Comparison of ENCODE assay signal across 27 cellular contexts in genomic region chr6:136136274-136136673, GRCh38.
A peak's percentile ranks its signal among the peaks of the same experiment; 100 is the strongest.
DNase-seq lines count a peak whose midpoint lies in the region; ATAC-seq, FAIRE-seq and TF ChIP-seq lines count a peak whose summit lies in the region.
"Had no signal": no experiment of that assay in that cellular context is flagged by ENCODE, and none has a peak within 500 bp of the region (broad histone marks: within the 10 kb centered on the region; RNA-seq: fewer than 3 reads in every experiment).

No MANE protein-coding gene starts in this region.

- no peak overlapping the region for H3K27ac Mint-ChIP-seq in HFFc6
- H3K27ac Mint-ChIP-seq in activated CD4-positive, alpha-beta T cell treated with anti-CD3 and anti-CD28 coated beads for 36 hours = no peak overlapping the region
- no peak overlapping the region for H3K27ac Mint-ChIP-seq in stimulated activated naive CD8-positive, alpha-beta T cell treated with anti-CD3 and anti-CD28 coated beads, Interleukin-15, amount 100 ng/mL, for 72 hours
- H3K27ac Mint-ChIP-seq: CD14-positive monocyte; CD4-positive, alpha-beta memory T cell; CD4-positive, CD25-positive, alpha-beta regulatory T cell; CD8-positive, alpha-beta memory T cell had no signal

- intact Hi-C loops in HepG2 (cut with micrococcal nuclease; ENCODE audit: unreplicated experiment) = no loop called here
- intact Hi-C loops in activated CD4-positive, alpha-beta T cell treated with anti-CD3 and anti-CD28 coated beads for 36 hours (cut with DNase I, micrococcal nuclease) = no loop called here

- H3K36me3 ChIP-seq in HEK293 (ENCODE audit: control insufficient read depth in 2 of 2, insufficient read depth in 1 of 2, low read length in 2 of 2) (no peaks in the 10 kb centered on the region), HepG2 (replicated peaks in 1 of 2; ENCODE audit: control insufficient read depth in 1 of 2, insufficient read depth in 2 of 2, low read length in 2 of 2) (no peaks in the 10 kb centered on the region)
- H3K36me3 ChIP-seq: BE2C, BLaER1 had no signal

- H3K36me3 Mint-ChIP-seq in HFFc6 (ENCODE audit: low read depth) = no peaks in the 10 kb centered on the region
- no peaks in the 10 kb centered on the region for H3K36me3 Mint-ChIP-seq in activated CD4-positive, alpha-beta T cell treated with anti-CD3 and anti-CD28 coated beads for 36 hours (ENCODE audit: low read depth)
- H3K36me3 Mint-ChIP-seq: CD14-positive monocyte; CD4-positive, alpha-beta memory T cell; CD4-positive, CD25-positive, alpha-beta regulatory T cell; CD8-positive, alpha-beta memory T cell had no signal

- TF ChIP-seq POLR2A in HepG2 (IDR thresholded peaks at IDR 0.05; ENCODE audit: insufficient read depth in 1 of 2, low read depth in 2 of 2, low read length in 2 of 2) = no peak

- H4K20me1 ChIP-seq in HepG2 (ENCODE audit: insufficient read depth, low read length) = no peaks in the 10 kb centered on the region
- H4K20me1 ChIP-seq: BLaER1 had no signal

- POLR2A ChIA-PET in HEK293 (lab: Yijun Ruan, JAX) = no interaction called here
- POLR2A ChIA-PET in HepG2 (lab: Yijun Ruan, JAX) = no interaction called here
- POLR2A ChIA-PET in activated CD4-positive, alpha-beta T cell treated with anti-CD3 and anti-CD28 coated beads for 36 hours (lab: Charles Lee) = no interaction called here

- no peak overlapping the region for H3K27ac ChIP-seq in HEK293 (ENCODE audit: extremely low read depth, low read depth, low read length)
- no peak overlapping the region for H3K27ac ChIP-seq in HepG2 (ENCODE audit: extremely low read length, insufficient read depth, low read length)
- H3K27ac ChIP-seq in caudate nucleus (ENCODE audit: low read depth, low read length) = no peak overlapping the region
- H3K27ac ChIP-seq: BLaER1 had no signal

- no peak overlapping the region for H3K4me2 ChIP-seq in HepG2 (ENCODE audit: low read depth, low read length)
- H3K4me2 ChIP-seq: BLaER1 had no signal

- H3K27me3 ChIP-seq in HepG2 (ENCODE audit: control insufficient read depth in 1 of 2, insufficient read depth in 2 of 2, low read length in 2 of 2) = no peaks in the 10 kb centered on the region
- H3K27me3 ChIP-seq: BE2C, BLaER1 had no signal

- TF ChIP-seq EP300 in HepG2 (IDR thresholded peaks at IDR 0.05; ENCODE audit: low read depth in 2 of 2, low read length in 2 of 2) (no peak), HepG2 (CRISPR knock-in tag; IDR thresholded peaks at IDR 0.05; ENCODE audit: borderline replicate concordance) (no peak)

- no peak for DNase-seq in HFFc6
- no peak for DNase-seq in HepG2 (ENCODE audit: low spot score)
- DNase-seq in activated CD4-positive, alpha-beta T cell treated with anti-CD3 and anti-CD28 coated beads for 36 hours = no peak
- no peak for DNase-seq in caudate nucleus (lab: John Stamatoyannopoulos, UW)
- DNase-seq in stimulated activated naive CD8-positive, alpha-beta T cell treated with anti-CD3 and anti-CD28 coated beads, Interleukin-15, amount 100 ng/mL, for 72 hours = no peak
- DNase-seq: 8988T; ACHN; BE2C; C1 segment of cervical spinal cord; CD4-positive, alpha-beta memory T cell; CD4-positive, CD25-positive, alpha-beta regulatory T cell; CD8-positive, alpha-beta memory T cell; COR-L47; DMS 273 treated with DMSO at 0.1 percent for 48 hours; DMS153; DMS53; DMS79; DND-41; EL; GDM1 had no signal

- WGBS in HepG2 (ENCODE audit: low lambda C conversion rate) = 6% methylated on average over 2 of the region's 2 CpGs

- no peak overlapping the region for H3K4me3 ChIP-seq in HEK293 (ENCODE audit: low read depth, low read length)
- no peak overlapping the region for H3K4me3 ChIP-seq in HepG2 (replicated peaks in 1 of 3; ENCODE audit: insufficient read depth in 1 of 3, low read depth in 2 of 3, low read length in 3 of 3)
- H3K4me3 ChIP-seq: BLaER1, GM12878 had no signal

- no peaks in the 10 kb centered on the region for H3K79me2 ChIP-seq in HepG2 (ENCODE audit: insufficient read depth, low read length)

- no peak overlapping the region for H3K9ac ChIP-seq in HepG2 (ENCODE audit: insufficient read depth, low read depth, low read length)
- H3K9ac ChIP-seq: BLaER1 had no signal

- H3K9me3 Mint-ChIP-seq in HFFc6 = no peaks in the 10 kb centered on the region
- no peaks in the 10 kb centered on the region for H3K9me3 Mint-ChIP-seq in activated CD4-positive, alpha-beta T cell treated with anti-CD3 and anti-CD28 coated beads for 36 hours (ENCODE audit: low read depth)
- peaks cover 0 to under 1% of the 10 kb centered on the region in 2 donors for H3K9me3 Mint-ChIP-seq in stimulated activated naive CD8-positive, alpha-beta T cell treated with anti-CD3 and anti-CD28 coated beads, Interleukin-15, amount 100 ng/mL, for 72 hours
- H3K9me3 Mint-ChIP-seq: CD8-positive, alpha-beta memory T cell had no signal

- ATAC-seq in HepG2 = no peak
- no peak for ATAC-seq in activated CD4-positive, alpha-beta T cell treated with anti-CD3 and anti-CD28 coated beads for 36 hours
- no peak for ATAC-seq in stimulated activated naive CD8-positive, alpha-beta T cell treated with anti-CD3 and anti-CD28 coated beads, Interleukin-15, amount 100 ng/mL, for 72 hours
- ATAC-seq: GM12878 had no signal

- no peak for TF ChIP-seq RAD21 in HepG2 (CRISPR knock-in tag; IDR thresholded peaks at IDR 0.05)

- no TSS peak for BruUV-seq in HepG2 (replicated peaks; lab: Mats Ljungman, UMichigan)

- no peaks in the 10 kb centered on the region for H3K4me1 Mint-ChIP-seq in HFFc6 (ENCODE audit: low read depth)
- no peaks in the 10 kb centered on the region for H3K4me1 Mint-ChIP-seq in activated CD4-positive, alpha-beta T cell treated with anti-CD3 and anti-CD28 coated beads for 36 hours
- no peaks in the 10 kb centered on the region for H3K4me1 Mint-ChIP-seq in stimulated activated naive CD8-positive, alpha-beta T cell treated with anti-CD3 and anti-CD28 coated beads, Interleukin-15, amount 100 ng/mL, for 72 hours
- H3K4me1 Mint-ChIP-seq: CD14-positive monocyte; CD4-positive, alpha-beta memory T cell; CD4-positive, CD25-positive, alpha-beta regulatory T cell; CD8-positive, alpha-beta memory T cell had no signal

- no peak overlapping the region for H3K4me3 Mint-ChIP-seq in HFFc6
- H3K4me3 Mint-ChIP-seq in activated CD4-positive, alpha-beta T cell treated with anti-CD3 and anti-CD28 coated beads for 36 hours = no peak overlapping the region
- H3K4me3 Mint-ChIP-seq in stimulated activated naive CD8-positive, alpha-beta T cell treated with anti-CD3 and anti-CD28 coated beads, Interleukin-15, amount 100 ng/mL, for 72 hours = no peak overlapping the region
- H3K4me3 Mint-ChIP-seq: CD14-positive monocyte; CD4-positive, alpha-beta memory T cell; CD4-positive, CD25-positive, alpha-beta regulatory T cell; CD8-positive, alpha-beta memory T cell had no signal

- CTCF ChIA-PET in HEK293 (lab: Yijun Ruan, JAX) (interaction anchor here (0.8 kb wide), 1 partner anchor 90 kb away, joined by 3 read pairs; no protein-coding TSS in a partner anchor), HepG2 (lab: Yijun Ruan, JAX; ENCODE audit: low intra/inter-chr PET ratio, low total read pairs) (no interaction called here)
- CTCF ChIA-PET in activated CD4-positive, alpha-beta T cell treated with anti-CD3 and anti-CD28 coated beads for 36 hours (lab: Charles Lee) = no interaction called here

- no peak overlapping the region for H2AFZ ChIP-seq in HepG2 (ENCODE audit: low read length)

- H3K27me3 Mint-ChIP-seq in HFFc6 (ENCODE audit: insufficient read depth) = no peaks in the 10 kb centered on the region
- no peaks in the 10 kb centered on the region for H3K27me3 Mint-ChIP-seq in activated CD4-positive, alpha-beta T cell treated with anti-CD3 and anti-CD28 coated beads for 36 hours
- no peaks in the 10 kb centered on the region for H3K27me3 Mint-ChIP-seq in stimulated activated naive CD8-positive, alpha-beta T cell treated with anti-CD3 and anti-CD28 coated beads, Interleukin-15, amount 100 ng/mL, for 72 hours

- FAIRE-seq in HepG2 (lab: Jason Lieb, UNC) = peak; percentile 15
- FAIRE-seq: A204.1, GM12878, GM12892, GM18507 had no signal

- TF ChIP-seq CTCF in HEK293 (tag by site-specific recombination; IDR thresholded peaks at IDR 0.05) (no peak), HFFc6 (IDR thresholded peaks at IDR 0.05) (peak; percentile 22; the same call in 1 of the 2 replicates), HepG2 (CRISPR knock-in tag; IDR thresholded peaks at IDR 0.05) (no peak)

- H3K4me1 ChIP-seq in HEK293 (ENCODE audit: control insufficient read depth, insufficient read depth, low read length) (no peaks in the 10 kb centered on the region), HepG2 (ENCODE audit: insufficient read depth, low read length) (no peaks in the 10 kb centered on the region)
- H3K4me1 ChIP-seq: BE2C, BLaER1 had no signal

- in situ Hi-C loops in HepG2 (cut with HindIII; ENCODE audit: extremely low pct_ligation_motif_present, low pct_unique_long_range_greater_than_20kb) = no loop called here

- H3K9me3 ChIP-seq in HEK293 (ENCODE audit: control insufficient read depth, insufficient read depth, low read depth, low read length) (no peaks in the 10 kb centered on the region), HepG2 (ENCODE audit: low read length) (no peaks in the 10 kb centered on the region)
- H3K9me3 ChIP-seq: BE2C, BLaER1 had no signal

TF ChIP-seq in HEK293, 187 proteins besides CTCF, POLR2A, EP300 and RAD21 (continues in another document):
- TF ChIP-seq ATF2 (tag by site-specific recombination; IDR thresholded peaks at IDR 0.05; ENCODE audit: low read depth) = 0 out of 2 replicates have a peak, but pooled peaks have one; percentile 13

TF ChIP-seq in HepG2, 621 proteins besides CTCF, POLR2A, EP300 and RAD21 (continues in another document):
- TF ChIP-seq MLLT10 (CRISPR knock-in tag; IDR thresholded peaks at IDR 0.05) (no peak), MYC (CRISPR knock-in tag; IDR thresholded peaks at IDR 0.05; ENCODE audit: borderline replicate concordance) (no peak), PAF1 (CRISPR knock-in tag; IDR thresholded peaks at IDR 0.05) (no peak), ATF7 (IDR thresholded peaks at IDR 0.05) (peak; percentile 57), ATF7 (CRISPR knock-in tag; IDR thresholded peaks at IDR 0.05) (no peak)

Comparison
In these comparisons a context has a peak if more than half of its experiments do, and no peak if none do; other contexts are left out.
1. Of the 63 proteins assayed by ChIP-seq in both HepG2 and HEK293: peak only in HepG2: none; only in HEK293: ATF2; in both: none; in neither: 62.